1 cellular context compared by ENCODE assay signal in genomic region chr17:79203016-79203415, GRCh38.
TF ChIP-seq lines count a peak whose summit lies in the region.

No MANE protein-coding gene starts in this region.

TF ChIP-seq in GM23338, 12 proteins besides CTCF, POLR2A, EP300 and RAD21 (continued from another document):
- TF ChIP-seq ETS1 (IDR thresholded peaks at IDR 0.05): no peak
- TF ChIP-seq ZNF331 (CRISPR knock-in tag; IDR thresholded peaks at IDR 0.05; ENCODE audit: low read depth): no peak
- TF ChIP-seq NANOG (IDR thresholded peaks at IDR 0.05; ENCODE audit: borderline replicate concordance): no peak
- no peak for TF ChIP-seq ZNF114 (CRISPR knock-in tag; IDR thresholded peaks at IDR 0.05)
- no peak for TF ChIP-seq ZNF462 (CRISPR knock-in tag; IDR thresholded peaks at IDR 0.05)
TF ChIP-seq in GM23338: peak in this region for 0.
